Comparison of ENCODE assay signal across 17 cellular contexts in genomic region chr17:82325286-82326180, GRCh38. TPM values are rescaled to one million over a fixed set of nuclear protein-coding genes. Genes with fewer than 3 reads are reported as not detected.
"Had no signal": no experiment of that assay in that cellular context is flagged by ENCODE, and none has a peak within 500 bp of the region (broad histone marks: within the 10 kb centered on the region; RNA-seq: fewer than 3 reads in every experiment).

No MANE protein-coding gene starts in this region.

- H3K27ac Mint-ChIP-seq: activated T-cell treated with anti-CD3 and anti-CD28 coated beads, Interleukin-2, amount 50 U/mL, for 72 hours had no signal

- ATAC-seq: activated naive CD8-positive, alpha-beta T cell treated with anti-CD3 and anti-CD28 coated beads, Interleukin-2, amount 50 U/mL, for 24 hours; pancreas had no signal

- H3K9me3 Mint-ChIP-seq: activated naive CD8-positive, alpha-beta T cell treated with anti-CD3 and anti-CD28 coated beads, Interleukin-2, amount 50 U/mL, for 24 hours; activated T-cell treated with anti-CD3 and anti-CD28 coated beads, Interleukin-2, amount 50 U/mL, for 72 hours; mesothelial cell of epicardium; neural progenitor cell; stimulated activated effector memory CD8-positive, alpha-beta T cell treated with anti-CD3 and anti-CD28 coated beads, Interleukin-12 subunit alpha, Interleukin-12 subunit beta, amount 100 ng/mL, for 72 hours had no signal

- H3K36me3 Mint-ChIP-seq: mesothelial cell of epicardium, neural progenitor cell had no signal

- DNase-seq: activated naive CD8-positive, alpha-beta T cell treated with anti-CD3 and anti-CD28 coated beads, Interleukin-2, amount 50 U/mL, for 24 hours; activated T-cell treated with anti-CD3 and anti-CD28 coated beads, Interleukin-2, amount 50 U/mL, for 72 hours; cortex of kidney; effector CD4-positive, alpha-beta T cell; hypothalamus; stimulated activated CD4-positive, alpha-beta T cell treated with anti-CD3 and anti-CD28 coated beads, Interleukin-12 subunit alpha, Interleukin-12 subunit beta, amount 100 ng/mL, for 4 hours; uterus had no signal

- H3K9me3 ChIP-seq: esophagus muscularis mucosa, pancreas, thyroid gland, uterus had no signal

- H3K4me3 ChIP-seq: esophagus muscularis mucosa, lung, neural progenitor cell, pancreas, thyroid gland, uterus had no signal

- H3K36me3 ChIP-seq: neural progenitor cell, pancreas, thyroid gland, uterus had no signal

- H2AFZ ChIP-seq: neural progenitor cell had no signal

- H3K4me3 Mint-ChIP-seq: mesothelial cell of epicardium; stimulated activated effector memory CD8-positive, alpha-beta T cell treated with anti-CD3 and anti-CD28 coated beads, Interleukin-12 subunit alpha, Interleukin-12 subunit beta, amount 100 ng/mL, for 72 hours had no signal

- H3K4me2 ChIP-seq: neural progenitor cell had no signal

- H3K27ac ChIP-seq: esophagus muscularis mucosa, neural progenitor cell, pancreas, thyroid gland, uterus had no signal

- H3K9ac ChIP-seq: neural progenitor cell had no signal

- FAIRE-seq: pancreas had no signal

- H3K27me3 ChIP-seq: pancreas, thyroid gland, uterus had no signal

RNA-seq across cellular contexts. Expression of gene SECTM1, which starts 8.0 kb away (rescaled TPM):
- total RNA-seq: kidney epithelial cell had no signal

RNA-seq across cellular contexts. Expression of gene CD7, which starts 8.1 kb away (rescaled TPM):
- total RNA-seq: glomerular endothelial cell, kidney epithelial cell had no signal

RNA-seq across cellular contexts. Expression of gene TEX19, which starts 33.5 kb away (rescaled TPM):
- total RNA-seq: aorta, esophagus muscularis mucosa, glomerular endothelial cell, kidney epithelial cell, lung, pancreas, uterus had no signal
- polyA plus RNA-seq: aorta, pancreas had no signal

RNA-seq across cellular contexts. Expression of gene UTS2R, which starts 46.0 kb away (rescaled TPM):
- total RNA-seq: aorta, esophagus muscularis mucosa, glomerular endothelial cell, kidney epithelial cell, uterus had no signal
- polyA plus RNA-seq: aorta, lung, pancreas had no signal
